Comparison of ENCODE assay signal across 22 cellular contexts in genomic region chr6:26464014-26464413, GRCh38. TPM values are rescaled to one million over a fixed set of nuclear protein-coding genes. Genes with fewer than 3 reads are reported as not detected.
DNase-seq lines count a peak whose midpoint lies in the region; ATAC-seq lines count a peak whose summit lies in the region.
"Had no signal": no experiment of that assay in that cellular context is flagged by ENCODE, and none has a peak within 500 bp of the region (broad histone marks: within the 10 kb centered on the region; RNA-seq: fewer than 3 reads in every experiment).

No MANE protein-coding gene starts in this region.

- peaks cover 99% of the 10 kb centered on the region for H3K36me3 Mint-ChIP-seq in activated T-cell treated with anti-CD3 and anti-CD28 coated beads, Interleukin-2, amount 50 U/mL, for 24 hours (ENCODE audit: low read depth)
- H3K36me3 Mint-ChIP-seq in T-helper 17 cell (ENCODE audit: low read depth), result peaks cover 26% of the 10 kb centered on the region
- H3K36me3 Mint-ChIP-seq in dendritic cell treated with granulocyte-macrophage colony-stimulating factor and Interleukin-4, amounts not matched to agents 40 ng/mL and 50 ng/mL, for 4 days (ENCODE audit: low read depth), result peaks cover 100% of the 10 kb centered on the region
- H3K36me3 Mint-ChIP-seq in stimulated activated effector memory CD8-positive, alpha-beta T cell treated with anti-CD3 and anti-CD28 coated beads, Interleukin-12 subunit alpha, Interleukin-12 subunit beta, amount 100 ng/mL, for 72 hours, result peaks cover 100% of the 10 kb centered on the region

- peak overlapping the region; percentile 7 for H3K27ac Mint-ChIP-seq in activated T-cell treated with anti-CD3 and anti-CD28 coated beads, Interleukin-2, amount 50 U/mL, for 24 hours
- peak overlapping the region; percentile 72 for H3K27ac Mint-ChIP-seq in T-helper 17 cell
- H3K27ac Mint-ChIP-seq in dendritic cell treated with granulocyte-macrophage colony-stimulating factor and Interleukin-4, amounts not matched to agents 40 ng/mL and 50 ng/mL, for 4 days, result peak overlapping the region; percentile 43
- peak overlapping the region; percentile 92 for H3K27ac Mint-ChIP-seq in stimulated activated effector memory CD8-positive, alpha-beta T cell treated with anti-CD3 and anti-CD28 coated beads, Interleukin-12 subunit alpha, Interleukin-12 subunit beta, amount 100 ng/mL, for 72 hours

- ATAC-seq in T-helper 17 cell, result no peak
- ATAC-seq in stimulated activated effector memory CD8-positive, alpha-beta T cell treated with anti-CD3 and anti-CD28 coated beads, Interleukin-12 subunit alpha, Interleukin-12 subunit beta, amount 100 ng/mL, for 72 hours, result no peak
- no peak for ATAC-seq in HG03439 (IDR thresholded peaks at IDR 0.05; ENCODE audit: unreplicated experiment)
- ATAC-seq in activated CD4-positive, CD25-positive, alpha-beta regulatory T cell treated with anti-CD3 and anti-CD28 coated beads, Interleukin-2, amount 50 U/mL, for 24 hours, result no peak

- H3K9me3 ChIP-seq in T-helper 17 cell (ENCODE audit: control insufficient read depth, low read length, poor library complexity, severe bottlenecking), result no peaks in the 10 kb centered on the region
- H3K9me3 ChIP-seq: HAP-1, Peyer's patch had no signal

- no peak overlapping the region for H3K4me3 Mint-ChIP-seq in activated T-cell treated with anti-CD3 and anti-CD28 coated beads, Interleukin-2, amount 50 U/mL, for 24 hours
- H3K4me3 Mint-ChIP-seq in T-helper 17 cell, result peak overlapping the region; percentile 12
- H3K4me3 Mint-ChIP-seq in dendritic cell treated with granulocyte-macrophage colony-stimulating factor and Interleukin-4, amounts not matched to agents 40 ng/mL and 50 ng/mL, for 4 days, result no peak overlapping the region
- no peak overlapping the region for H3K4me3 Mint-ChIP-seq in stimulated activated effector memory CD8-positive, alpha-beta T cell treated with anti-CD3 and anti-CD28 coated beads, Interleukin-12 subunit alpha, Interleukin-12 subunit beta, amount 100 ng/mL, for 72 hours

- no peak for DNase-seq in activated T-cell treated with anti-CD3 and anti-CD28 coated beads, Interleukin-2, amount 50 U/mL, for 24 hours
- DNase-seq in activated T-cell treated with anti-CD3 and anti-CD28 coated beads, Interleukin-2, amount 50 U/mL, for 48 hours, result no peak
- DNase-seq in T-helper 17 cell (no peak), NCI-H524 (lab: John Stamatoyannopoulos, UW) (no peak)
- no peak for DNase-seq in stimulated activated effector memory CD8-positive, alpha-beta T cell treated with anti-CD3 and anti-CD28 coated beads, Interleukin-12 subunit alpha, Interleukin-12 subunit beta, amount 100 ng/mL, for 72 hours (ENCODE audit: low spot score in 2 of 2)
- DNase-seq: ACHN; activated CD4-positive, alpha-beta T cell treated with anti-CD3 and anti-CD28 coated beads, Interleukin-2, amount 50 U/mL, for 4 hours; amygdala; cortex of kidney; mesenchymal stem cell; NCI-H1417 treated with DMSO at 0.1 percent for 48 hours; Peyer's patch had no signal

- no peaks in the 10 kb centered on the region for H3K27me3 Mint-ChIP-seq in activated T-cell treated with anti-CD3 and anti-CD28 coated beads, Interleukin-2, amount 50 U/mL, for 24 hours
- H3K27me3 Mint-ChIP-seq in T-helper 17 cell, result no peaks in the 10 kb centered on the region
- no peaks in the 10 kb centered on the region for H3K27me3 Mint-ChIP-seq in dendritic cell treated with granulocyte-macrophage colony-stimulating factor and Interleukin-4, amounts not matched to agents 40 ng/mL and 50 ng/mL, for 4 days

- no peaks in the 10 kb centered on the region for H3K9me3 Mint-ChIP-seq in activated T-cell treated with anti-CD3 and anti-CD28 coated beads, Interleukin-2, amount 50 U/mL, for 24 hours
- no peaks in the 10 kb centered on the region for H3K9me3 Mint-ChIP-seq in dendritic cell treated with granulocyte-macrophage colony-stimulating factor and Interleukin-4, amounts not matched to agents 40 ng/mL and 50 ng/mL, for 4 days
- H3K9me3 Mint-ChIP-seq in stimulated activated effector memory CD8-positive, alpha-beta T cell treated with anti-CD3 and anti-CD28 coated beads, Interleukin-12 subunit alpha, Interleukin-12 subunit beta, amount 100 ng/mL, for 72 hours, result no peaks in the 10 kb centered on the region

- intact Hi-C loops in dendritic cell treated with granulocyte-macrophage colony-stimulating factor and Interleukin-4, amounts not matched to agents 40 ng/mL and 50 ng/mL, for 4 days (cut with micrococcal nuclease), result no loop called here

- peaks cover 52% of the 10 kb centered on the region for H3K4me1 Mint-ChIP-seq in activated T-cell treated with anti-CD3 and anti-CD28 coated beads, Interleukin-2, amount 50 U/mL, for 24 hours (ENCODE audit: low read depth)
- H3K4me1 Mint-ChIP-seq in T-helper 17 cell, result peaks cover 46% of the 10 kb centered on the region
- H3K4me1 Mint-ChIP-seq in dendritic cell treated with granulocyte-macrophage colony-stimulating factor and Interleukin-4, amounts not matched to agents 40 ng/mL and 50 ng/mL, for 4 days (ENCODE audit: low read depth), result peaks cover 92% of the 10 kb centered on the region
- H3K4me1 Mint-ChIP-seq in stimulated activated effector memory CD8-positive, alpha-beta T cell treated with anti-CD3 and anti-CD28 coated beads, Interleukin-12 subunit alpha, Interleukin-12 subunit beta, amount 100 ng/mL, for 72 hours, result peaks cover 58% of the 10 kb centered on the region

RNA-seq across cellular contexts. Expression of gene BTN2A1, which starts 6.3 kb away (rescaled TPM):
- total RNA-seq in T-helper 17 cell, result 10 to 100 TPM; 25.9 to 27.9 TPM

RNA-seq across cellular contexts. Expression of gene BTN3A3, which starts 23.7 kb away (rescaled TPM):
- 10 to 100 TPM; 51.6 to 78.0 TPM for total RNA-seq in T-helper 17 cell

RNA-seq across cellular contexts. Expression of gene BTN1A1, which starts 36.1 kb away (rescaled TPM):
- total RNA-seq in T-helper 17 cell, result under 1 TPM in 1 of 2 donors, not detected in 1; 0.10 TPM
- total RNA-seq: bronchial epithelial cell, MCF 10A, NCI-H460, osteocyte, Peyer's patch, subcutaneous adipose tissue, ureter had no signal

Comparison
In these comparisons a context has a peak if more than half of its experiments do, and no peak if none do; other contexts are left out.
1. H3K27ac Mint-ChIP-seq: peak in every context shown above with its lines; median percentile 92 in stimulated activated effector memory CD8-positive, alpha-beta T cell treated with anti-CD3 and anti-CD28 coated beads, Interleukin-12 subunit alpha, Interleukin-12 subunit beta, amount 100 ng/mL, for 72 hours; 72 in T-helper 17 cell; 43 in dendritic cell treated with granulocyte-macrophage colony-stimulating factor and Interleukin-4, amounts not matched to agents 40 ng/mL and 50 ng/mL, for 4 days; 7 in activated T-cell treated with anti-CD3 and anti-CD28 coated beads, Interleukin-2, amount 50 U/mL, for 24 hours.